In the genomic region with DNA sequence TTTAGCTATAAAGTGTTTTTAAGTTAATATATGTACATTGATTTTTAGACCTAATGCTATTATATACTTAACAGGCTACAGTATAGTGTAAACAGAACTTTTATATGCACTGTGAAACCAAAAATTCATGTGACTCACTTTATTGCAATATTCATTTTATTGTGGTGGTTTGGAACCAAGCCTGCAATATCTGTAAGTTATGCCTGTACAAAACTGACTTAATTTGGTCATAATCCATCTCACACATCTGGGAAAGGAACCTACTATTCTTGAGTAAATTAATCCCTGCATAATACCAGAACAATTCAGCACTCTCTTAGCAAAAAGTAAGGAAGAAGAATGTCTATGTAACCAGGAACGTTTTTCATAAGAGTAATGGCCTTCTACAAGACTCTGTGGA, we compare ENCODE assay signal across 19 cellular contexts.
DNase-seq lines count a peak whose midpoint lies in the region; ATAC-seq, FAIRE-seq and TF ChIP-seq lines count a peak whose summit lies in the region.
"Had no signal": no experiment of that assay in that cellular context is flagged by ENCODE, and none has a peak within 500 bp of the region (broad histone marks: within the 10 kb centered on the region; RNA-seq: fewer than 3 reads in every experiment).

No MANE protein-coding gene starts in this region.

- no peak overlapping the region for H3K4me3 ChIP-seq in AG10803 (ENCODE audit: low read length)
- no peak overlapping the region for H3K4me3 ChIP-seq in adipocyte (ENCODE audit: low read length)

- DNase-seq in AG10803 (ENCODE audit: low read depth) (peak; percentile 53), HCEC 1CT (peak; percentile 83), adipocyte (ENCODE audit: low read depth) (peak; percentile 2), fibroblast of peridontal ligament (ENCODE audit: extremely low read depth) (peak; percentile 28), iPS-NIHi7 (ENCODE audit: extremely low spot score) (no peak), DMS114 treated with DMSO at 0.1 percent for 48 hours (lab: John Stamatoyannopoulos, UW; ENCODE audit: unreplicated experiment) (no peak), GM12891 (ENCODE audit: insufficient read length, low spot score) (no peak)
- DNase-seq: CD4-positive, alpha-beta T cell; DMS53; Karpas-422; NCI-H1417; NCI-H1930; NCI-H2171; NCI-H82; SHP77; T-helper 1 cell had no signal

- H3K36me3 ChIP-seq in adipocyte (ENCODE audit: control insufficient read depth, insufficient read depth, low read length, severe bottlenecking): no peaks in the 10 kb centered on the region

- TF ChIP-seq CTCF in AG10803 (conservative IDR thresholded peaks at IDR 0.05; ENCODE audit: low read length): no peak

- H3K9ac ChIP-seq in adipocyte (ENCODE audit: low read length): no peak overlapping the region

- peaks cover 9% of the 10 kb centered on the region for H3K9me3 ChIP-seq in adipocyte (ENCODE audit: control insufficient read depth, low read length)

- no peak for FAIRE-seq in GM12891 (lab: Jason Lieb, UNC)

- no peaks in the 10 kb centered on the region for H3K27me3 ChIP-seq in adipocyte (replicated peaks; ENCODE audit: control insufficient read depth, insufficient read depth, low read length)

- H3K4me1 ChIP-seq in adipocyte (ENCODE audit: control insufficient read depth, insufficient read depth, low read length): peaks cover 2% of the 10 kb centered on the region

- no peak for ATAC-seq in HG03460 (IDR thresholded peaks at IDR 0.05; ENCODE audit: unreplicated experiment)
- ATAC-seq: Panc1, SK-N-SH treated with all-trans-retinoic acid at 6 μM for 48 hours had no signal

- TF ChIP-seq POLR2A in GM12891 (IDR thresholded peaks at IDR 0.05; ENCODE audit: low read depth, low read length): no peak

TF ChIP-seq in GM12891, 5 proteins besides CTCF, POLR2A, EP300 and RAD21:
- TF ChIP-seq PAX5 (IDR thresholded peaks at IDR 0.05; ENCODE audit: insufficient read depth, low read length, severe bottlenecking): no peak

Comparison
In these comparisons a context has a peak if more than half of its experiments do, and no peak if none do; other contexts are left out.
1. DNase-seq: peak in AG10803 (single experiment), HCEC 1CT (single experiment), adipocyte (single experiment) and fibroblast of peridontal ligament (single experiment); none in iPS-NIHi7 (single experiment), DMS114 treated with DMSO at 0.1 percent for 48 hours (single experiment) and GM12891 (single experiment).